Comparison of ENCODE assay signal across 24 cellular contexts in genomic region chr10:12667006-12667405, GRCh38.
"Had no signal": no experiment of that assay in that cellular context is flagged by ENCODE, and none has a peak within 500 bp of the region (broad histone marks: within the 10 kb centered on the region; RNA-seq: fewer than 3 reads in every experiment).

No MANE protein-coding gene starts in this region.

- H3K4me2 ChIP-seq: neural progenitor cell, smooth muscle cell had no signal

- H3K27ac ChIP-seq: esophagus squamous epithelium, neural progenitor cell, parathyroid adenoma, right atrium auricular region, suprapubic skin, thyroid gland, vagina had no signal

- DNase-seq: effector memory CD4-positive, alpha-beta T cell; esophagus squamous epithelium; mesenchymal stem cell; mucosa of descending colon; naive B cell; stimulated activated CD4-positive, alpha-beta T cell treated with anti-CD3 and anti-CD28 coated beads, Interleukin-12 subunit alpha, Interleukin-12 subunit beta, amount 100 ng/mL, for 4 hours; stimulated activated CD4-positive, alpha-beta T cell treated with anti-CD3 and anti-CD28 coated beads, Interleukin-1b, Interleukin-23, amount 100 ng/mL, for 48 hours; stimulated activated CD4-positive, alpha-beta T cell treated with anti-CD3 and anti-CD28 coated beads, Interleukin-4, amount 100 ng/mL, for 1 hour; stimulated activated CD8-positive, alpha-beta memory T cell treated with anti-CD3 and anti-CD28 coated beads, Interleukin-4, amount 100 ng/mL, for 48 hours; stimulated activated naive CD4-positive, alpha-beta T cell; stimulated activated naive CD8-positive, alpha-beta T cell treated with anti-CD3 and anti-CD28 coated beads, Interleukin-15, amount 100 ng/mL, for 72 hours; thyroid gland; trophoblast cell had no signal

- H3K9ac ChIP-seq: neural progenitor cell, parathyroid adenoma had no signal

- H2AFZ ChIP-seq: neural progenitor cell, parathyroid adenoma had no signal

- H3K36me3 ChIP-seq: esophagus squamous epithelium, neural progenitor cell, right atrium auricular region, suprapubic skin, thyroid gland, vagina had no signal

- H3K4me1 ChIP-seq: esophagus squamous epithelium, neural progenitor cell, parathyroid adenoma, right atrium auricular region had no signal

- H3K36me3 Mint-ChIP-seq: natural killer cell treated with Interleukin-12 subunit alpha and Interleukin-12 subunit beta and Interleukin-15 and Interleukin-18, amount 100 ng/mL, for 72 hours had no signal

- H3K4me3 ChIP-seq: esophagus squamous epithelium, mucosa of descending colon, neural progenitor cell, right atrium auricular region, smooth muscle cell, suprapubic skin, thyroid gland, vagina had no signal

- H3K27me3 Mint-ChIP-seq: dendritic cell treated with granulocyte-macrophage colony-stimulating factor and Interleukin-4, amounts not matched to agents 40 ng/mL and 50 ng/mL, for 4 days; naive B cell; natural killer cell treated with Interleukin-12 subunit alpha and Interleukin-12 subunit beta and Interleukin-15 and Interleukin-18, amount 100 ng/mL, for 72 hours; progenitor cell of endocrine pancreas; stimulated activated naive CD8-positive, alpha-beta T cell treated with anti-CD3 and anti-CD28 coated beads, Interleukin-15, amount 100 ng/mL, for 72 hours had no signal

- H3K9me3 ChIP-seq: esophagus squamous epithelium, mucosa of descending colon, right atrium auricular region, suprapubic skin, thyroid gland, vagina had no signal

- H3K27ac Mint-ChIP-seq: dendritic cell treated with granulocyte-macrophage colony-stimulating factor and Interleukin-4, amounts not matched to agents 40 ng/mL and 50 ng/mL, for 4 days; mesothelial cell of epicardium; neural progenitor cell; progenitor cell of endocrine pancreas; stimulated activated naive CD8-positive, alpha-beta T cell treated with anti-CD3 and anti-CD28 coated beads, Interleukin-15, amount 100 ng/mL, for 72 hours had no signal

- H3K9me3 Mint-ChIP-seq: dendritic cell treated with granulocyte-macrophage colony-stimulating factor and Interleukin-4, amounts not matched to agents 40 ng/mL and 50 ng/mL, for 4 days; stimulated activated naive CD8-positive, alpha-beta T cell treated with anti-CD3 and anti-CD28 coated beads, Interleukin-15, amount 100 ng/mL, for 72 hours had no signal

- H3K4me3 Mint-ChIP-seq: dendritic cell treated with granulocyte-macrophage colony-stimulating factor and Interleukin-4, amounts not matched to agents 40 ng/mL and 50 ng/mL, for 4 days; mesothelial cell of epicardium; naive B cell; natural killer cell treated with Interleukin-12 subunit alpha and Interleukin-12 subunit beta and Interleukin-15 and Interleukin-18, amount 100 ng/mL, for 72 hours; neural progenitor cell; stimulated activated naive CD8-positive, alpha-beta T cell treated with anti-CD3 and anti-CD28 coated beads, Interleukin-15, amount 100 ng/mL, for 72 hours had no signal

- H3K79me2 ChIP-seq: parathyroid adenoma had no signal

- H3K4me1 Mint-ChIP-seq: mesothelial cell of epicardium; neural progenitor cell; stimulated activated naive CD8-positive, alpha-beta T cell treated with anti-CD3 and anti-CD28 coated beads, Interleukin-15, amount 100 ng/mL, for 72 hours had no signal

- ATAC-seq: mucosa of descending colon; sciatic nerve; stimulated activated naive CD8-positive, alpha-beta T cell treated with anti-CD3 and anti-CD28 coated beads, Interleukin-15, amount 100 ng/mL, for 72 hours had no signal

- H3K27me3 ChIP-seq: esophagus squamous epithelium, neural progenitor cell, right atrium auricular region, suprapubic skin, thyroid gland, vagina had no signal
